11 cellular contexts compared by ENCODE assay signal in the genomic region with DNA sequence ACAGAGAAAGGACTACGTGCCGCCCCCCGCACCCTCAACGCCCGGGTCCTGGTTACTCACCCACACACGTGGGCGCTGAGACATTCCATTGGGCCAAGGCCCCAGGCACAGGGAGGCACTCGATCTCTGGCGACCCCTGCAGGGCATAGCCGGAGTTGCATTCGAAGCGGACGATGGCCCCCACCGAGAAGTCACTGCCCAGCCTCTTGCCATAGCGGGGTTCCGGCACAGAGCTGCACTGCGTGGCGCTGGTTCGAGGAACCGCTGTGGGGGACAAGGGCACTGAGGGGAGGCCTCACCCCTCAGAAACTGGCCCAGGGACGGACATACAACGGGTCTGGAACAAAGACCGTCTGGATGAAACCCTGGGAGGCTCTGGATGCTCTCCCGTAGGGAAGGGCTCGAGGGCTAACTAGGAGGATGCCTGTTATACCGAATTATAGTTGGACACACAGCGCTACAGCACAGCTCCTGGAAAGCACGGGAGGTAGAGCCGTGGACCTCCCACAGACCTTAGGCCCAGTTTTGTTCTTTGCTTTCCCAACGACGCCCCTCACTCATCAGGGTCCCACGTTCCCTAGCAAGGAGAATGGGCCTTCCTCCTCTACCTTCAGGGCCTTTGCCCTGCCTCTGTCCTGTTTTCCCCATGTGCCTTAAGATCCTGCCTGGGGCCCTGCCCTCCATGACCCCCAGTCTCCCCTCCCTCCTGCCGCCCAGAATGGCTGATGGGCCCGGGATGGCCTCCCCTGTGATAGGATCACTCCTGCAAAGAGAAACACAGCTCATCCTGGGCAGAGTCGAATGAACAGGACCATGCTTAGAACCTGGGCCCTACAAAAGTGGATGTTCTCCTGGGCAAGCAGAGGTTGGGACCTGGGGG.
DNase-seq lines count a peak whose midpoint lies in the region; ATAC-seq and TF ChIP-seq lines count a peak whose summit lies in the region.
"Had no signal": no experiment of that assay in that cellular context is flagged by ENCODE, and none has a peak within 500 bp of the region (broad histone marks: within the 10 kb centered on the region; RNA-seq: fewer than 3 reads in every experiment).

No MANE protein-coding gene starts in this region.

- peak; percentile 74 for TF ChIP-seq CTCF in NB4 (IDR thresholded peaks at IDR 0.05; ENCODE audit: low read depth, low read length)
- TF ChIP-seq CTCF in epithelial cell of proximal tubule (conservative IDR thresholded peaks at IDR 0.05; ENCODE audit: low read depth, low read length), result peak; percentile 27
- no peak for TF ChIP-seq CTCF in ovary (IDR thresholded peaks at IDR 0.05)

- no peaks in the 10 kb centered on the region for H3K27me3 ChIP-seq in ovary

- H3K9me3 Mint-ChIP-seq in stimulated activated naive CD8-positive, alpha-beta T cell treated with anti-CD3 and anti-CD28 coated beads, Interleukin-15, amount 100 ng/mL, for 72 hours, result no peaks in the 10 kb centered on the region

- intact Hi-C loops in ovary (cut with DNase I), result no loop called here

- no peak overlapping the region for H3K4me3 ChIP-seq in NB4 (ENCODE audit: low read depth, low read length)
- H3K4me3 ChIP-seq in epithelial cell of proximal tubule (ENCODE audit: low read depth, low read length), result no peak overlapping the region
- no peak overlapping the region for H3K4me3 ChIP-seq in ovary
- H3K4me3 ChIP-seq: stomach had no signal

- no peak overlapping the region for H3K4me3 Mint-ChIP-seq in stimulated activated naive CD8-positive, alpha-beta T cell treated with anti-CD3 and anti-CD28 coated beads, Interleukin-15, amount 100 ng/mL, for 72 hours

- TF ChIP-seq POLR2A in NB4 (IDR thresholded peaks at IDR 0.05; ENCODE audit: extremely low read depth, insufficient read length), result no peak
- no peak for TF ChIP-seq POLR2A in ovary (IDR thresholded peaks at IDR 0.05)

- H3K4me1 ChIP-seq in ovary (ENCODE audit: insufficient read depth), result no peaks in the 10 kb centered on the region
- H3K4me1 ChIP-seq: stomach had no signal

- no peaks in the 10 kb centered on the region for H3K4me1 Mint-ChIP-seq in stimulated activated naive CD8-positive, alpha-beta T cell treated with anti-CD3 and anti-CD28 coated beads, Interleukin-15, amount 100 ng/mL, for 72 hours

- H3K36me3 ChIP-seq in ovary, result no peaks in the 10 kb centered on the region
- H3K36me3 ChIP-seq: stomach had no signal

- no peak overlapping the region for H3K27ac ChIP-seq in ovary
- H3K27ac ChIP-seq: stomach had no signal

- peaks cover 40% of the 10 kb centered on the region for H3K27me3 Mint-ChIP-seq in stimulated activated naive CD8-positive, alpha-beta T cell treated with anti-CD3 and anti-CD28 coated beads, Interleukin-15, amount 100 ng/mL, for 72 hours

- no peak for TF ChIP-seq EP300 in ovary (IDR thresholded peaks at IDR 0.05)

- H3K9me3 ChIP-seq in ovary, result no peaks in the 10 kb centered on the region
- H3K9me3 ChIP-seq: stomach had no signal

- no peak overlapping the region for H3K27ac Mint-ChIP-seq in stimulated activated naive CD8-positive, alpha-beta T cell treated with anti-CD3 and anti-CD28 coated beads, Interleukin-15, amount 100 ng/mL, for 72 hours

- no peak for ATAC-seq in stimulated activated naive CD8-positive, alpha-beta T cell treated with anti-CD3 and anti-CD28 coated beads, Interleukin-15, Interleukin-2, amounts not matched to agents 100 U/mL and 50 U/mL, for 24 hours
- ATAC-seq in stimulated activated naive CD8-positive, alpha-beta T cell treated with anti-CD3 and anti-CD28 coated beads, Interleukin-15, amount 100 ng/mL, for 72 hours, result no peak

- WGBS in ovary, 3 donors, result 84 to 92% (median 89%) methylated on average over 35 of the region's 35 CpGs

- peak; percentile 23 for DNase-seq in stimulated activated naive CD8-positive, alpha-beta T cell treated with anti-CD3 and anti-CD28 coated beads, Interleukin-15, Interleukin-2, amounts not matched to agents 100 U/mL and 50 U/mL, for 24 hours
- no peak for DNase-seq in stimulated activated naive CD8-positive, alpha-beta T cell treated with anti-CD3 and anti-CD28 coated beads, Interleukin-15, amount 100 ng/mL, for 72 hours
- peak; percentile 40 for DNase-seq in NB4 (ENCODE audit: low read depth)
- no peak for DNase-seq in epithelial cell of proximal tubule (ENCODE audit: low read depth)
- DNase-seq in activated gamma-delta T cell (lab: John Stamatoyannopoulos, UW), result no peak
- no peak for DNase-seq in GM03348 (ENCODE audit: low spot score)
- DNase-seq in ovary, result no peak
- no peak for DNase-seq in HCEC 1CT
- DNase-seq: dermis blood vessel endothelial cell, kidney, stomach had no signal

Comparison
In these comparisons a context has a peak if more than half of its experiments do, and no peak if none do; other contexts are left out.
1. DNase-seq: peak in stimulated activated naive CD8-positive, alpha-beta T cell treated with anti-CD3 and anti-CD28 coated beads, Interleukin-15, Interleukin-2, amounts not matched to agents 100 U/mL and 50 U/mL, for 24 hours (single experiment) and NB4 (single experiment); none in stimulated activated naive CD8-positive, alpha-beta T cell treated with anti-CD3 and anti-CD28 coated beads, Interleukin-15, amount 100 ng/mL, for 72 hours (0 of 2), epithelial cell of proximal tubule (single experiment), activated gamma-delta T cell (single experiment), GM03348 (single experiment), ovary (0 of 5) and HCEC 1CT (single experiment).
2. CTCF ChIP-seq: peak in NB4 (single experiment) and epithelial cell of proximal tubule (single experiment); none in ovary (0 of 3).